Comparison of ENCODE assay signal across 17 cellular contexts in genomic region chr5:10933141-10933540, GRCh38.
A peak's percentile ranks its signal among the peaks of the same experiment; 100 is the strongest.
DNase-seq lines count a peak whose midpoint lies in the region; ATAC-seq and TF ChIP-seq lines count a peak whose summit lies in the region.
"Had no signal": no experiment of that assay in that cellular context is flagged by ENCODE, and none has a peak within 500 bp of the region (broad histone marks: within the 10 kb centered on the region; RNA-seq: fewer than 3 reads in every experiment).

No MANE protein-coding gene starts in this region.

- TF ChIP-seq POLR2A in NB4 (IDR thresholded peaks at IDR 0.05; ENCODE audit: extremely low read depth, insufficient read length), result no peak

- peaks cover 6% of the 10 kb centered on the region for H3K4me1 Mint-ChIP-seq in neural crest cell
- H3K4me1 Mint-ChIP-seq: CD4-positive, CD25-positive, alpha-beta regulatory T cell had no signal

- peak overlapping the region; percentile 19 for H3K27ac Mint-ChIP-seq in neural crest cell (ENCODE audit: unreplicated experiment)
- H3K27ac Mint-ChIP-seq: H9 had no signal

- H3K36me3 Mint-ChIP-seq in neural crest cell (ENCODE audit: low read depth), result peaks cover 8% of the 10 kb centered on the region
- H3K36me3 Mint-ChIP-seq: CD4-positive, CD25-positive, alpha-beta regulatory T cell had no signal

- DNase-seq in NB4 (ENCODE audit: low read depth) (peak; percentile 34), NCI-H446 treated with DMSO at 0.1 percent for 48 hours (lab: John Stamatoyannopoulos, UW) (peak; percentile 6), NCI-H82 treated with DMSO at 0.1 percent for 48 hours (lab: John Stamatoyannopoulos, UW; ENCODE audit: unreplicated experiment) (peak; percentile 66), neural crest cell (ENCODE audit: low read depth, low spot score) (no peak), HCEC 1CT (no peak), DMS79 treated with DMSO at 0.1 percent for 48 hours (lab: John Stamatoyannopoulos, UW) (no peak)
- DNase-seq: CD4-positive, CD25-positive, alpha-beta regulatory T cell; GM23248; H9; KG1; NCI-H1092 treated with DMSO at 0.1 percent for 48 hours; NCI-H146; NCI-H2081; NCI-H345; NCI-H526 treated with DMSO at 0.1 percent for 48 hours had no signal

- TF ChIP-seq CTCF in NB4 (IDR thresholded peaks at IDR 0.05; ENCODE audit: low read depth, low read length) (no peak), neural crest cell (conservative IDR thresholded peaks at IDR 0.05) (no peak)

- no peak for ATAC-seq in GM21367 (IDR thresholded peaks at IDR 0.05; ENCODE audit: unreplicated experiment)
- ATAC-seq: Right ventricle myocardium inferior had no signal

- H3K4me3 Mint-ChIP-seq in neural crest cell, result no peak overlapping the region
- H3K4me3 Mint-ChIP-seq: CD4-positive, CD25-positive, alpha-beta regulatory T cell; H9 had no signal

- no peak overlapping the region for H3K4me3 ChIP-seq in NB4 (ENCODE audit: low read depth, low read length)
- H3K4me3 ChIP-seq: GM23248 had no signal

- H3K27me3 Mint-ChIP-seq in neural crest cell (ENCODE audit: low read depth), result no peaks in the 10 kb centered on the region
- H3K27me3 Mint-ChIP-seq: CD4-positive, CD25-positive, alpha-beta regulatory T cell had no signal

- H3K9me3 Mint-ChIP-seq in neural crest cell, result peaks cover 8% of the 10 kb centered on the region

Comparison
In these comparisons a context has a peak if more than half of its experiments do, and no peak if none do; other contexts are left out.
1. DNase-seq: peak in NB4 (single experiment), NCI-H446 treated with DMSO at 0.1 percent for 48 hours (single experiment) and NCI-H82 treated with DMSO at 0.1 percent for 48 hours (single experiment); none in neural crest cell (single experiment), HCEC 1CT (single experiment) and DMS79 treated with DMSO at 0.1 percent for 48 hours (single experiment).